9 cellular contexts compared by ENCODE assay signal in the genomic region with DNA sequence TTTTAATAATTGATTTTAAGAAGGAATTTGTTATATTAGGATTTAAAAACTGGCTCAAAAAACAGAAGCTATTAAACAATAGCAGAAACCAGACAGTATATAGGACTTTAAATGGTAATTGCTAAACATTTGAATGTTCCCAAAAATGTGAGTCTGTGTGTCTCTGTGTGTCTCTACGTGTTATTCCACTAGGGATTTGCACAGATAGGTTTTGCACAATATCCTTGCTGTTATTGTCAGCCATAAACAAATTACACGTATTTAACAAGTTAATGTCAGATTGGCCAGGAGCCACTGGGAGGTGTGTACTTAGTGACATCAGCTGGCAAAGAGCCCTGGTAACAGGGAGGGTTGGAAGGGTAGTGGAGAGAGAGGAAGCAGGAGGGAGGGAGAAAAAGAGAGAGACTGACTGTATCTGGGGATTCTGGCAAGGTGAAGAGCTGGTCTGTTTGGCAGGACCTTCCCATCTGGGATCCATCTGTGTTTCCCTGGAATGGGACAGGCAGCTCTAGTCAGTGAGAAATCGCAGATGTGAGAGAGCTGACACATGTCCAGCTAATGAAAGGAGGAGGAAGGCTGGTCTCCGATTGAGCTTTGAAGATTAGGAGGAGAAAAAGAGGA.
DNase-seq lines count a peak whose midpoint lies in the region; ATAC-seq and TF ChIP-seq lines count a peak whose summit lies in the region.
"Had no signal": no experiment of that assay in that cellular context is flagged by ENCODE, and none has a peak within 500 bp of the region (broad histone marks: within the 10 kb centered on the region; RNA-seq: fewer than 3 reads in every experiment).

No MANE protein-coding gene starts in this region.

- H4K8ac ChIP-seq in neuronal stem cell (ENCODE audit: low read depth, low read length) = no peak overlapping the region

- H4K91ac ChIP-seq in neuronal stem cell (ENCODE audit: low read depth, low read length, poor library complexity) = no peak overlapping the region

- no CpG with 5 or more reads among the region's 4 CpGs for WGBS in neuronal stem cell (ENCODE audit: extremely low coverage in 2 of 2, insufficient read length in 2 of 2, insufficient replicate concordance in 1 of 2), 2 donors

- BruUV-seq in Calu3 (replicated peaks; lab: Mats Ljungman, UMichigan) = no TSS peak

- DNase-seq in Calu3 (peak; percentile 86), NCI-H187 treated with DMSO at 0.1 percent for 48 hours (lab: John Stamatoyannopoulos, UW) (peak; percentile 57), WERI-Rb-1 (peak; percentile 58), cardiac muscle cell (ENCODE audit: low read depth in 1 of 2, low spot score in 1 of 2) (peak; percentile 89 to 94), neuronal stem cell (ENCODE audit: low spot score) (no peak)

- H3K9me3 ChIP-seq in WERI-Rb-1 (ENCODE audit: severe bottlenecking) = no peaks in the 10 kb centered on the region
- no peaks in the 10 kb centered on the region for H3K9me3 ChIP-seq in cardiac muscle cell (ENCODE audit: low read depth)
- no peaks in the 10 kb centered on the region for H3K9me3 ChIP-seq in neuronal stem cell (replicated peaks in 1 of 2; ENCODE audit: control insufficient read depth in 2 of 2, insufficient read depth in 1 of 2, low read depth in 1 of 2, low read length in 2 of 2)

- TF ChIP-seq CTCF in Calu3 (IDR thresholded peaks at IDR 0.05; ENCODE audit: unreplicated experiment) (no peak), WERI-Rb-1 (IDR thresholded peaks at IDR 0.05; ENCODE audit: low read depth, low read length) (no peak), cardiac muscle cell (IDR thresholded peaks at IDR 0.05; ENCODE audit: low read depth, low read length) (no peak)

- CTCF ChIA-PET in Calu3 (lab: Charles Lee) = interaction anchor here (0.6 to 1.1 kb wide), 4 partner anchors 12 to 490 kb away, joined by 3 to 11 read pairs (median 5); partner anchors contain the start of gene SNTA1

- H2AFZ ChIP-seq in neuronal stem cell (ENCODE audit: low read length) = no peak overlapping the region

- H3K36me3 ChIP-seq in WERI-Rb-1 (peaks cover 11% of the 10 kb centered on the region), cardiac muscle cell (no peaks in the 10 kb centered on the region), rectal smooth muscle tissue (ENCODE audit: control insufficient read depth, insufficient read depth, low read length) (peaks cover 4% of the 10 kb centered on the region), neuronal stem cell (replicated peaks in 1 of 2; ENCODE audit: control insufficient read depth in 2 of 2, insufficient read depth in 2 of 2, low read length in 2 of 2) (peaks cover 0 to 4% of the 10 kb centered on the region in 2 donors)

- H3K27me3 ChIP-seq in WERI-Rb-1 (ENCODE audit: insufficient read depth, low read depth, severe bottlenecking) (no peaks in the 10 kb centered on the region), cardiac muscle cell (no peaks in the 10 kb centered on the region), rectal smooth muscle tissue (ENCODE audit: control insufficient read depth, insufficient read depth, low read length) (no peaks in the 10 kb centered on the region), neuronal stem cell (ENCODE audit: control insufficient read depth in 3 of 3, insufficient read depth in 3 of 3, low read depth in 1 of 3, low read length in 3 of 3) (no peaks in the 10 kb centered on the region)

- H3K79me1 ChIP-seq in neuronal stem cell (ENCODE audit: low read depth, low read length) = no peaks in the 10 kb centered on the region

- no peak overlapping the region for H2BK120ac ChIP-seq in neuronal stem cell (ENCODE audit: low read depth, low read length)

- intact Hi-C loops in Calu3 (cut with micrococcal nuclease; ENCODE audit: unreplicated experiment) = no loop called here

- H3K27ac ChIP-seq in WERI-Rb-1 (peak overlapping the region; percentile 3), cardiac muscle cell (peak overlapping the region; percentile 74), rectal smooth muscle tissue (ENCODE audit: low read depth, low read length) (peak overlapping the region; percentile 68), neuronal stem cell (replicated peaks; ENCODE audit: low read length) (no peak overlapping the region)

- no peak overlapping the region for H3K23ac ChIP-seq in neuronal stem cell (ENCODE audit: low read depth, low read length, poor library complexity)

- H3K4ac ChIP-seq in neuronal stem cell (ENCODE audit: low read length) = no peak overlapping the region

- no peak overlapping the region for H2AK5ac ChIP-seq in neuronal stem cell (ENCODE audit: low read depth, low read length)

- ATAC-seq in GM19035 (IDR thresholded peaks at IDR 0.05; ENCODE audit: unreplicated experiment) (no peak), GM19328 (IDR thresholded peaks at IDR 0.05; ENCODE audit: unreplicated experiment) (no peak)

- H3K36me3 Mint-ChIP-seq in Calu3 (ENCODE audit: insufficient read depth, unreplicated experiment) = peaks cover 15% of the 10 kb centered on the region

- no peak overlapping the region for H3K18ac ChIP-seq in neuronal stem cell (ENCODE audit: low read length)

- peaks cover 15% of the 10 kb centered on the region for H3K4me1 Mint-ChIP-seq in Calu3 (ENCODE audit: low read depth, unreplicated experiment)

- H2BK15ac ChIP-seq in neuronal stem cell (ENCODE audit: low read length) = no peak overlapping the region

- H3K27ac Mint-ChIP-seq in Calu3 (ENCODE audit: unreplicated experiment) = no peak overlapping the region

- H3K4me2 ChIP-seq in neuronal stem cell (ENCODE audit: insufficient read depth, low read length, poor library complexity, severe bottlenecking) = no peak overlapping the region

- H3K14ac ChIP-seq in neuronal stem cell (ENCODE audit: low read length) = no peak overlapping the region

- H3K4me1 ChIP-seq in cardiac muscle cell (ENCODE audit: low read depth) = peaks cover 30% of the 10 kb centered on the region
- peaks cover 11% of the 10 kb centered on the region for H3K4me1 ChIP-seq in rectal smooth muscle tissue (ENCODE audit: control insufficient read depth, insufficient read depth, low read length)
- H3K4me1 ChIP-seq in neuronal stem cell (ENCODE audit: control insufficient read depth in 2 of 2, insufficient read depth in 1 of 2, low read depth in 1 of 2, low read length in 2 of 2) = peaks cover 0 to 4% of the 10 kb centered on the region in 2 donors

- H2BK5ac ChIP-seq in neuronal stem cell (ENCODE audit: low read length) = no peak overlapping the region

- no peaks in the 10 kb centered on the region for H3K27me3 Mint-ChIP-seq in Calu3 (ENCODE audit: unreplicated experiment)
- H3K27me3 Mint-ChIP-seq: central memory CD8-positive, alpha-beta T cell had no signal

- H3K9ac ChIP-seq in rectal smooth muscle tissue (ENCODE audit: low read length) (no peak overlapping the region), neuronal stem cell (ENCODE audit: low read depth, low read length, poor library complexity) (no peak overlapping the region)

- H3K4me3 Mint-ChIP-seq in Calu3 (ENCODE audit: low read depth, unreplicated experiment) = peak overlapping the region; percentile 25
- H3K4me3 Mint-ChIP-seq: central memory CD8-positive, alpha-beta T cell had no signal

- H2BK12ac ChIP-seq in neuronal stem cell (ENCODE audit: low read length) = no peak overlapping the region

- no peaks in the 10 kb centered on the region for H3K9me3 Mint-ChIP-seq in Calu3 (ENCODE audit: low read depth, unreplicated experiment)
- H3K9me3 Mint-ChIP-seq: central memory CD8-positive, alpha-beta T cell had no signal

- H3K4me3 ChIP-seq in WERI-Rb-1 (ENCODE audit: low read depth, low read length) (no peak overlapping the region), cardiac muscle cell (peak overlapping the region; percentile 24), rectal smooth muscle tissue (ENCODE audit: low read length) (peak overlapping the region; percentile 1), neuronal stem cell (ENCODE audit: low read length in 2 of 2) (no peak overlapping the region)

Comparison
In these comparisons a context has a peak if more than half of its experiments do, and no peak if none do; other contexts are left out.
1. H3K4me3 ChIP-seq: peak in cardiac muscle cell (single experiment) and rectal smooth muscle tissue (single experiment); none in WERI-Rb-1 (single experiment) and neuronal stem cell (0 of 2).